ENCODE assay signal across 32 cellular contexts in genomic region chr21:32182449-32182848, GRCh38.
"Had no signal": no experiment of that assay in that cellular context is flagged by ENCODE, and none has a peak within 500 bp of the region (broad histone marks: within the 10 kb centered on the region; RNA-seq: fewer than 3 reads in every experiment).

No MANE protein-coding gene starts in this region.

- H3K27me3 ChIP-seq: ascending aorta, breast epithelium, cardiac muscle cell, colonic mucosa, dorsolateral prefrontal cortex, esophagus squamous epithelium, gastroesophageal sphincter had no signal

- H3K9me3 Mint-ChIP-seq: activated CD4-positive, alpha-beta memory T cell treated with anti-CD3 and anti-CD28 coated beads, Interleukin-2, amount 10 ng/mL, durations not matched to agents 7 days and 5 days; activated naive CD4-positive, alpha-beta T cell treated with anti-CD3 and anti-CD28 coated beads, Interleukin-2, amount 10 ng/mL, durations not matched to agents 7 days and 5 days; activated naive CD4-positive, alpha-beta T cell treated with anti-CD3 and anti-CD28 coated beads, Interleukin-2, amount 50 U/mL, for 72 hours; activated T-cell treated with anti-CD3 and anti-CD28 coated beads, Interleukin-2, amount 50 U/mL, for 24 hours; activated T-cell treated with anti-CD3 and anti-CD28 coated beads, Interleukin-2, amount 50 U/mL, for 72 hours; dendritic cell treated with granulocyte-macrophage colony-stimulating factor and Interleukin-4, amounts not matched to agents 40 ng/mL and 50 ng/mL, for 4 days; effector memory CD8-positive, alpha-beta T cell; T-helper 2 cell treated with Interferon-gamma antibody and Interleukin-4, amounts not matched to agents 5 μg/mL and 100 μg/mL, for 36 hours had no signal

- H3K4me1 Mint-ChIP-seq: activated B cell treated with CpG ODN at 0.5 μM for 24 hours; activated CD4-positive, alpha-beta memory T cell treated with anti-CD3 and anti-CD28 coated beads, Interleukin-2, amount 10 ng/mL, durations not matched to agents 7 days and 5 days; activated naive CD4-positive, alpha-beta T cell treated with anti-CD3 and anti-CD28 coated beads, Interleukin-2, amount 10 ng/mL, durations not matched to agents 7 days and 5 days; activated naive CD8-positive, alpha-beta T cell treated with anti-CD3 and anti-CD28 coated beads, Interleukin-2, amount 10 ng/mL, durations not matched to agents 7 days and 5 days had no signal

- DNase-seq: activated B cell treated with CpG ODN at 0.5 μM for 24 hours; activated CD4-positive, alpha-beta memory T cell treated with anti-CD3 and anti-CD28 coated beads, Interleukin-2, amount 10 ng/mL, durations not matched to agents 7 days and 5 days; activated CD4-positive, alpha-beta T cell treated with anti-CD3 and anti-CD28 coated beads for 48 hours; activated CD8-positive, alpha-beta memory T cell treated with anti-CD3 and anti-CD28 coated beads, Interleukin-2, amount 50 U/mL, for 48 hours; activated gamma-delta T cell; activated naive CD4-positive, alpha-beta T cell; activated naive CD4-positive, alpha-beta T cell treated with anti-CD3 and anti-CD28 coated beads, Interleukin-2, amount 10 ng/mL, durations not matched to agents 7 days and 5 days; activated naive CD8-positive, alpha-beta T cell treated with anti-CD3 and anti-CD28 coated beads, Interleukin-2, amount 10 ng/mL, durations not matched to agents 7 days and 5 days; activated T-cell treated with anti-CD3 and anti-CD28 coated beads for 4 hours; activated T-cell treated with anti-CD3 and anti-CD28 coated beads, Interleukin-2, amount 50 U/mL, for 24 hours; activated T-cell treated with anti-CD3 and anti-CD28 coated beads, Interleukin-2, amount 50 U/mL, for 72 hours; central memory CD4-positive, alpha-beta T cell; cerebellar nuclear complex; colonic mucosa; dorsolateral prefrontal cortex; effector CD4-positive, alpha-beta T cell; effector memory CD8-positive, alpha-beta T cell; esophagus squamous epithelium; foreskin melanocyte; SW 1271; T-helper 1 cell; T-helper 17 cell; T1000; WERI-Rb-1 had no signal

- H3K36me3 Mint-ChIP-seq: activated naive CD4-positive, alpha-beta T cell treated with anti-CD3 and anti-CD28 coated beads, Interleukin-2, amount 10 ng/mL, durations not matched to agents 7 days and 5 days; activated naive CD4-positive, alpha-beta T cell treated with anti-CD3 and anti-CD28 coated beads, Interleukin-2, amount 50 U/mL, for 72 hours; activated naive CD8-positive, alpha-beta T cell treated with anti-CD3 and anti-CD28 coated beads, Interleukin-2, amount 10 ng/mL, durations not matched to agents 7 days and 5 days had no signal

- H3K36me3 ChIP-seq: ascending aorta, breast epithelium, cardiac muscle cell, colonic mucosa, esophagus squamous epithelium, gastroesophageal sphincter, WERI-Rb-1 had no signal

- H3K9me3 ChIP-seq: ascending aorta, breast epithelium, colonic mucosa, esophagus squamous epithelium, gastroesophageal sphincter had no signal

- H3K4me3 ChIP-seq: ascending aorta, breast epithelium, cardiac muscle cell, colonic mucosa, dorsolateral prefrontal cortex, esophagus squamous epithelium, gastroesophageal sphincter had no signal

- H3K27me3 Mint-ChIP-seq: brain; dendritic cell treated with granulocyte-macrophage colony-stimulating factor and Interleukin-4, amounts not matched to agents 40 ng/mL and 50 ng/mL, for 4 days had no signal

- H3K27ac ChIP-seq: ascending aorta, breast epithelium, cardiac muscle cell, colonic mucosa, dorsolateral prefrontal cortex, esophagus squamous epithelium, gastroesophageal sphincter, WERI-Rb-1 had no signal

- H3K27ac Mint-ChIP-seq: activated B cell treated with CpG ODN at 0.5 μM for 24 hours; activated CD4-positive, alpha-beta memory T cell treated with anti-CD3 and anti-CD28 coated beads, Interleukin-2, amount 10 ng/mL, durations not matched to agents 7 days and 5 days; activated naive CD4-positive, alpha-beta T cell treated with anti-CD3 and anti-CD28 coated beads, Interleukin-2, amount 10 ng/mL, durations not matched to agents 7 days and 5 days; activated naive CD4-positive, alpha-beta T cell treated with anti-CD3 and anti-CD28 coated beads, Interleukin-2, amount 50 U/mL, for 72 hours; activated naive CD8-positive, alpha-beta T cell treated with anti-CD3 and anti-CD28 coated beads, Interleukin-2, amount 10 ng/mL, durations not matched to agents 7 days and 5 days; activated T-cell treated with anti-CD3 and anti-CD28 coated beads, Interleukin-2, amount 50 U/mL, for 24 hours; activated T-cell treated with anti-CD3 and anti-CD28 coated beads, Interleukin-2, amount 50 U/mL, for 72 hours; brain; dendritic cell treated with granulocyte-macrophage colony-stimulating factor and Interleukin-4, amounts not matched to agents 40 ng/mL and 50 ng/mL, for 4 days; effector memory CD8-positive, alpha-beta T cell; T-helper 17 cell; T-helper 2 cell treated with Interferon-gamma antibody and Interleukin-4, amounts not matched to agents 5 μg/mL and 100 μg/mL, for 36 hours had no signal

- H3K4me3 Mint-ChIP-seq: activated B cell treated with CpG ODN at 0.5 μM for 24 hours; activated CD4-positive, alpha-beta memory T cell treated with anti-CD3 and anti-CD28 coated beads, Interleukin-2, amount 10 ng/mL, durations not matched to agents 7 days and 5 days; activated naive CD4-positive, alpha-beta T cell treated with anti-CD3 and anti-CD28 coated beads, Interleukin-2, amount 10 ng/mL, durations not matched to agents 7 days and 5 days; activated naive CD8-positive, alpha-beta T cell treated with anti-CD3 and anti-CD28 coated beads, Interleukin-2, amount 10 ng/mL, durations not matched to agents 7 days and 5 days; activated T-cell treated with anti-CD3 and anti-CD28 coated beads, Interleukin-2, amount 50 U/mL, for 24 hours; activated T-cell treated with anti-CD3 and anti-CD28 coated beads, Interleukin-2, amount 50 U/mL, for 72 hours; brain; dendritic cell treated with granulocyte-macrophage colony-stimulating factor and Interleukin-4, amounts not matched to agents 40 ng/mL and 50 ng/mL, for 4 days; effector memory CD8-positive, alpha-beta T cell; T-helper 17 cell; T-helper 2 cell treated with Interferon-gamma antibody and Interleukin-4, amounts not matched to agents 5 μg/mL and 100 μg/mL, for 36 hours had no signal

- H3K4me1 ChIP-seq: ascending aorta, breast epithelium, colonic mucosa, esophagus squamous epithelium, gastroesophageal sphincter had no signal
